28 cellular contexts compared by ENCODE assay signal in the genomic region with DNA sequence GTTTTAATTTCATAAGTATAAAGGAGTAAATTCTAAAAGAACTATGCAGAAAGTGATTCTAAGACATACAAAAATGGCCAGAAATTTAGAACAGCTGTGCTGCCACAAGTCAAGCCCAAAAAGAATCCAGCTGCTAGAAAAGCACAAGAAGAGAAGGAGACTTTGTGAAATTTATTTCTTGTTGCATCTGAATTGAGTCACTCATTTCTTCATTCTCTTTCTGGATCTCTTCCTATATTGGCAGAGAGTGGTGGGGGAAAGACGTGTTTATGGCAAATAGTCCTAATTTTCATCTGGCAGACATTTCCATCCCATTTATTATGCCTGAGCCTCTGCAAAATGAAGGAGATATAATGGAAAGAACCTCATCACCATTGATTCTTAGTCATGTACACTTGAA.
"Had no signal": no experiment of that assay in that cellular context is flagged by ENCODE, and none has a peak within 500 bp of the region (broad histone marks: within the 10 kb centered on the region; RNA-seq: fewer than 3 reads in every experiment).

No MANE protein-coding gene starts in this region.

- H3K4me3 ChIP-seq: lung, right lobe of liver, skin epidermis, testis, uterus had no signal

- H3K36me3 ChIP-seq: brain microvascular endothelial cell, right lobe of liver, uterus, WERI-Rb-1 had no signal

- DNase-seq: activated CD4-positive, alpha-beta T cell treated with anti-CD3 and anti-CD28 coated beads for 48 hours; activated CD4-positive, alpha-beta T cell treated with anti-CD3 and anti-CD28 coated beads, Interleukin-2, amount 50 U/mL, for 48 hours; activated CD8-positive, alpha-beta memory T cell treated with anti-CD3 and anti-CD28 coated beads for 24 hours; activated CD8-positive, alpha-beta memory T cell treated with anti-CD3 and anti-CD28 coated beads, Interleukin-2, amount 50 U/mL, for 4 hours; activated gamma-delta T cell; activated naive CD4-positive, alpha-beta T cell treated with anti-CD3 and anti-CD28 coated beads, Interleukin-2, amount 10 ng/mL, durations not matched to agents 7 days and 5 days; activated naive CD8-positive, alpha-beta T cell treated with anti-CD3 and anti-CD28 coated beads, Interleukin-2, amount 10 ng/mL, durations not matched to agents 7 days and 5 days; activated T-cell treated with anti-CD3 and anti-CD28 coated beads, Interleukin-2, amount 50 U/mL, for 24 hours; brain microvascular endothelial cell; caudate nucleus; cortex of kidney; effector memory CD8-positive, alpha-beta T cell; glutamatergic neuron; hypothalamus; immature natural killer cell; mesendoderm; posterior cingulate gyrus; right lobe of liver; stimulated activated CD4-positive, alpha-beta T cell treated with anti-CD3 and anti-CD28 coated beads, Interleukin-12 subunit alpha, Interleukin-12 subunit beta, amount 100 ng/mL, for 4 hours; stimulated activated CD4-positive, alpha-beta T cell treated with anti-CD3 and anti-CD28 coated beads, Interleukin-4, amount 100 ng/mL, for 1 hour; stimulated activated naive CD8-positive, alpha-beta T cell treated with anti-CD3 and anti-CD28 coated beads, Interleukin-15, Interleukin-2, amounts not matched to agents 100 U/mL and 50 U/mL, for 24 hours; SW 1271; T1000; testis; uterus; WERI-Rb-1 had no signal

- H3K27ac ChIP-seq: brain microvascular endothelial cell, right lobe of liver, skin epidermis, testis, WERI-Rb-1 had no signal

- H3K4me1 ChIP-seq: right lobe of liver, testis, uterus had no signal

- H3K9me3 ChIP-seq: right lobe of liver, testis, uterus had no signal

- H3K27me3 ChIP-seq: brain microvascular endothelial cell, right lobe of liver, testis, uterus had no signal
